In genomic region chr12:56990648-56991318, GRCh38 we compare ENCODE assay signal across 20 cellular contexts. TPM values are rescaled to one million over a fixed set of nuclear protein-coding genes. Genes with fewer than 3 reads are reported as not detected.
DNase-seq lines count a peak whose midpoint lies in the region; ATAC-seq and TF ChIP-seq lines count a peak whose summit lies in the region.
"Had no signal": no experiment of that assay in that cellular context is flagged by ENCODE, and none has a peak within 500 bp of the region (broad histone marks: within the 10 kb centered on the region; RNA-seq: fewer than 3 reads in every experiment).

No MANE protein-coding gene starts in this region.

- H4K12ac ChIP-seq in trophoblast cell (ENCODE audit: low read depth, low read length), result no peak overlapping the region

- H3K36me3 Mint-ChIP-seq in H9 (ENCODE audit: insufficient read depth in 1 of 3, low read depth in 3 of 3) (peaks cover 0 to 7% (median 6%) of the 10 kb centered on the region in 3 experiments; a peak in 5 of 7 replicates), endothelial cell (ENCODE audit: low read depth, unreplicated experiment) (peaks cover under 1% of the 10 kb centered on the region)
- H3K36me3 Mint-ChIP-seq: activated CD4-positive, alpha-beta memory T cell treated with anti-CD3 and anti-CD28 coated beads for 36 hours had no signal

- no peak overlapping the region for H2BK15ac ChIP-seq in H9 (ENCODE audit: low read depth, low read length)

- H3K4me3 Mint-ChIP-seq in H9 (no peak overlapping the region), endothelial cell (ENCODE audit: unreplicated experiment) (no peak overlapping the region)
- H3K4me3 Mint-ChIP-seq: activated CD4-positive, alpha-beta memory T cell treated with anti-CD3 and anti-CD28 coated beads for 36 hours; activated T-helper 1 cell treated with anti-CD3 and anti-CD28 coated beads, Interleukin-12 subunit alpha, Interleukin-12 subunit beta, Interleukin-2, Interleukin-4 antibody, amounts not matched to agents 30 ng/mL and 10 ng/mL and 1 ng/mL, durations not matched to agents 14 hours and 24 hours and 36 hours had no signal

- no peak overlapping the region for H2AK5ac ChIP-seq in H9 (ENCODE audit: insufficient read length, low read length)
- no peak overlapping the region for H2AK5ac ChIP-seq in trophoblast cell (ENCODE audit: low read length)

- H4K91ac ChIP-seq in H9 (ENCODE audit: insufficient read length, low read depth, low read length), result no peak overlapping the region
- no peak overlapping the region for H4K91ac ChIP-seq in trophoblast cell (ENCODE audit: low read depth, low read length)

- DNase-seq in H9 (peak; percentile 24), RPMI8226 (peak; percentile 46), endothelial cell (ENCODE audit: low spot score) (no peak), trophoblast cell (peak; percentile 19 to 69), medulla oblongata (ENCODE audit: extremely low spot score) (no peak), NCI-H128 (lab: John Stamatoyannopoulos, UW; ENCODE audit: unreplicated experiment) (no peak)
- DNase-seq: activated CD4-positive, alpha-beta memory T cell treated with anti-CD3 and anti-CD28 coated beads for 36 hours; DMS 273 treated with DMSO at 0.1 percent for 48 hours; NCI-H1930; NCI-H510A; stimulated activated CD4-positive, alpha-beta T cell treated with anti-CD3 and anti-CD28 coated beads, Interleukin-4, amount 100 ng/mL, for 1 hour had no signal

- H3K79me1 ChIP-seq in H9 (ENCODE audit: insufficient read depth, low read depth, low read length, poor library complexity, severe bottlenecking), result no peaks in the 10 kb centered on the region
- peaks cover 2% of the 10 kb centered on the region for H3K79me1 ChIP-seq in trophoblast cell (ENCODE audit: low read length)

- H2BK120ac ChIP-seq in H9 (ENCODE audit: low read depth, low read length, poor library complexity, severe bottlenecking) (no peak overlapping the region), trophoblast cell (ENCODE audit: insufficient read depth, low read length, poor library complexity) (no peak overlapping the region)

- H3T11ph ChIP-seq in H9 (ENCODE audit: low read length), result no peak overlapping the region

- no peak overlapping the region for H3K4me2 ChIP-seq in H9 (ENCODE audit: insufficient read depth, insufficient read length, low read length)
- H3K4me2 ChIP-seq in trophoblast cell (ENCODE audit: low read length), result no peak overlapping the region

- H4K20me1 ChIP-seq in H9 (ENCODE audit: control insufficient read depth, insufficient read depth, insufficient read length), result no peaks in the 10 kb centered on the region

- H3K9me3 ChIP-seq in H9 (ENCODE audit: control insufficient read depth, low read depth, low read length) (no peaks in the 10 kb centered on the region), trophoblast cell (ENCODE audit: insufficient read depth, low read depth, low read length) (peaks cover 8% of the 10 kb centered on the region)
- H3K9me3 ChIP-seq: mucosa of descending colon, testis had no signal

- H3K4me3 ChIP-seq in trophoblast cell (ENCODE audit: low read depth, low read length), result no peak overlapping the region
- H3K4me3 ChIP-seq: mucosa of descending colon, testis had no signal

- H3K27ac ChIP-seq in H9 (ENCODE audit: insufficient read length, low read depth, low read length), result no peak overlapping the region
- no peak overlapping the region for H3K27ac ChIP-seq in trophoblast cell (ENCODE audit: low read depth, low read length)
- H3K27ac ChIP-seq: testis had no signal

- H3K23ac ChIP-seq in H9 (ENCODE audit: insufficient read length, low read depth, low read length) (no peak overlapping the region), trophoblast cell (ENCODE audit: low read length) (no peak overlapping the region)

- H3K9me3 Mint-ChIP-seq in H9 (no peaks in the 10 kb centered on the region), endothelial cell (ENCODE audit: unreplicated experiment) (no peaks in the 10 kb centered on the region)
- H3K9me3 Mint-ChIP-seq: activated CD4-positive, alpha-beta memory T cell treated with anti-CD3 and anti-CD28 coated beads for 36 hours; activated T-helper 1 cell treated with anti-CD3 and anti-CD28 coated beads, Interleukin-12 subunit alpha, Interleukin-12 subunit beta, Interleukin-2, Interleukin-4 antibody, amounts not matched to agents 30 ng/mL and 10 ng/mL and 1 ng/mL, durations not matched to agents 14 hours and 24 hours and 36 hours had no signal

- no peak overlapping the region for H2BK12ac ChIP-seq in H9 (ENCODE audit: insufficient read length, low read depth, low read length)
- H2BK12ac ChIP-seq in trophoblast cell (ENCODE audit: low read length), result no peak overlapping the region

- H2AFZ ChIP-seq in H9 (ENCODE audit: low read length) (no peak overlapping the region), trophoblast cell (ENCODE audit: insufficient read depth, low read length, poor library complexity) (no peak overlapping the region)

- peaks cover 3% of the 10 kb centered on the region; the same call in 1 of the 2 replicates for H3K4me1 ChIP-seq in H9 (ENCODE audit: insufficient read depth, low read length)
- H3K4me1 ChIP-seq in trophoblast cell (ENCODE audit: control insufficient read depth in 1 of 2, insufficient read depth in 2 of 2, low read length in 2 of 2), result peaks cover 4 to 6% of the 10 kb centered on the region in 2 experiments

- H3K9ac ChIP-seq in H9 (ENCODE audit: extremely low read depth, insufficient read length, low read length) (no peak overlapping the region), trophoblast cell (ENCODE audit: low read length) (peak overlapping the region; percentile 59)

- H4K5ac ChIP-seq in H9 (ENCODE audit: insufficient read length, low read depth, low read length), result no peak overlapping the region

- no peak overlapping the region for H3K14ac ChIP-seq in H9 (ENCODE audit: insufficient read depth, low read length)
- H3K14ac ChIP-seq in trophoblast cell (ENCODE audit: low read length), result no peak overlapping the region

- TF ChIP-seq CTCF in H9 (conservative IDR thresholded peaks at IDR 0.05) (no peak), endothelial cell (IDR thresholded peaks at IDR 0.05; ENCODE audit: unreplicated experiment) (no peak)

- H3K36me3 ChIP-seq in trophoblast cell (ENCODE audit: control insufficient read depth in 1 of 2, insufficient read depth in 2 of 2, low read length in 2 of 2), result no peaks in the 10 kb centered on the region

- no peaks in the 10 kb centered on the region for H3K23me2 ChIP-seq in H9 (ENCODE audit: insufficient read length, low read depth, low read length, poor library complexity, severe bottlenecking)

- H3K27ac Mint-ChIP-seq in H9, result no peak overlapping the region
- H3K27ac Mint-ChIP-seq in endothelial cell (ENCODE audit: unreplicated experiment), result peak overlapping the region; percentile 91
- H3K27ac Mint-ChIP-seq: activated CD4-positive, alpha-beta memory T cell treated with anti-CD3 and anti-CD28 coated beads for 36 hours had no signal

- H3K4ac ChIP-seq in H9 (ENCODE audit: low read depth, low read length) (no peak overlapping the region), trophoblast cell (ENCODE audit: low read depth, low read length) (no peak overlapping the region)

- H4K8ac ChIP-seq in H9 (replicated peaks; ENCODE audit: insufficient read length, low read depth, low read length) (no peak overlapping the region), trophoblast cell (ENCODE audit: low read depth, low read length) (no peak overlapping the region)

- H3K18ac ChIP-seq in H9 (ENCODE audit: insufficient read length, low read depth, low read length) (no peak overlapping the region), trophoblast cell (ENCODE audit: low read length) (no peak overlapping the region)

- no peak overlapping the region for H2BK20ac ChIP-seq in H9 (ENCODE audit: low read depth, low read length, poor library complexity, severe bottlenecking)

- H3K4me1 Mint-ChIP-seq in H9 (peaks cover 18 to 26% of the 10 kb centered on the region in 2 experiments), endothelial cell (ENCODE audit: unreplicated experiment) (peaks cover 75% of the 10 kb centered on the region)

- H3K27me3 Mint-ChIP-seq in H9 (ENCODE audit: low read depth), result peaks cover 1% of the 10 kb centered on the region; the same call in 1 of the 2 replicates
- H3K27me3 Mint-ChIP-seq in endothelial cell (ENCODE audit: unreplicated experiment), result peaks cover 10% of the 10 kb centered on the region
- H3K27me3 Mint-ChIP-seq: activated CD4-positive, alpha-beta memory T cell treated with anti-CD3 and anti-CD28 coated beads for 36 hours had no signal

- no CpG with 5 or more reads among the region's 7 CpGs for WGBS in H9 (ENCODE audit: extremely low coverage, insufficient read length, low lambda C conversion rate)
- no CpG with 5 or more reads among the region's 7 CpGs for WGBS in trophoblast cell (ENCODE audit: extremely low coverage, insufficient coverage, insufficient read length)

- no peak for ATAC-seq in GM18858 (IDR thresholded peaks at IDR 0.05; ENCODE audit: unreplicated experiment)

- no peak overlapping the region for H2BK5ac ChIP-seq in H9 (ENCODE audit: insufficient read length, low read length)
- H2BK5ac ChIP-seq in trophoblast cell (ENCODE audit: low read depth, low read length, poor library complexity), result no peak overlapping the region

- H3K79me2 ChIP-seq in H9 (ENCODE audit: insufficient read depth, low read length) (no peaks in the 10 kb centered on the region), trophoblast cell (ENCODE audit: control insufficient read depth, insufficient read depth, low read length, poor library complexity) (no peaks in the 10 kb centered on the region)

- no peaks in the 10 kb centered on the region for H3K27me3 ChIP-seq in H9 (ENCODE audit: insufficient read depth, low read length)
- no peaks in the 10 kb centered on the region for H3K27me3 ChIP-seq in trophoblast cell (ENCODE audit: insufficient read depth, low read length)
- H3K27me3 ChIP-seq: testis had no signal

- H3K56ac ChIP-seq in H9 (ENCODE audit: insufficient read length, low read depth, low read length), result no peak overlapping the region

RNA-seq across cellular contexts. Expression of gene ZBTB39, which starts 15.6 kb away (rescaled TPM):
- total RNA-seq in H9 (2021), result 30.3 and 31.2 TPM in 2 replicates
- total RNA-seq in endothelial cell (ENCODE audit: unreplicated experiment), result 23.9 TPM
- polyA plus RNA-seq in trophoblast cell (2013), result 6.9 and 7.1 TPM in 2 replicates

RNA-seq across cellular contexts. Expression of gene TAC3, which starts 25.5 kb away (rescaled TPM):
- 4.4 and 6.2 TPM in 2 replicates for total RNA-seq in H9 (2021)
- 18.0 TPM for total RNA-seq in endothelial cell (ENCODE audit: unreplicated experiment)
- 34.7 and 36.7 TPM in 2 replicates for polyA plus RNA-seq in trophoblast cell (2013)
- total RNA-seq: activated CD4-positive, alpha-beta memory T cell treated with anti-CD3 and anti-CD28 coated beads for 36 hours; cerebellum; epithelial cell of proximal tubule; HT-29 had no signal
- polyA plus RNA-seq: BJ, keratinocyte had no signal

RNA-seq across cellular contexts. Expression of gene RDH16, which starts 33.4 kb away (rescaled TPM):
- total RNA-seq in H9 (2021), result 0.31 and 0.39 TPM in 2 replicates
- total RNA-seq in endothelial cell (ENCODE audit: unreplicated experiment), result 0.82 TPM
- polyA plus RNA-seq in trophoblast cell (2013), result 0.12 and 0.17 TPM in 2 replicates
- total RNA-seq: HT-29 had no signal

RNA-seq across cellular contexts. Expression of gene SDR9C7, which starts 56.6 kb away (rescaled TPM):
- total RNA-seq in H9 (2021) (not detected in 2 replicates), endothelial cell (ENCODE audit: unreplicated experiment) (not detected)
- 0.04 and 0.08 TPM in 2 replicates for polyA plus RNA-seq in trophoblast cell (2013)
- total RNA-seq: activated CD4-positive, alpha-beta memory T cell treated with anti-CD3 and anti-CD28 coated beads for 36 hours; activated T-helper 1 cell treated with anti-CD3 and anti-CD28 coated beads, Interleukin-12 subunit alpha, Interleukin-12 subunit beta, Interleukin-2, Interleukin-4 antibody, amounts not matched to agents 30 ng/mL and 10 ng/mL and 1 ng/mL, durations not matched to agents 14 hours and 24 hours and 36 hours; epithelial cell of proximal tubule; HT-29; mucosa of descending colon had no signal
- polyA plus RNA-seq: BJ had no signal

RNA-seq across cellular contexts. Expression of gene MYO1A, which starts 59.1 kb away (rescaled TPM):
- 0.26 TPM in 1 of 2 replicates, not detected in the other for total RNA-seq in H9 (2021)
- total RNA-seq in endothelial cell (ENCODE audit: unreplicated experiment), result 0.36 TPM
- 0.04 TPM in 1 of 2 replicates, not detected in the other for polyA plus RNA-seq in trophoblast cell (2013)
- total RNA-seq: epithelial cell of proximal tubule had no signal

Comparison
In these comparisons a context has a peak if more than half of its experiments do, and no peak if none do; other contexts are left out.
1. DNase-seq: peak in H9 (single experiment), RPMI8226 (single experiment) and trophoblast cell (2 of 2); none in endothelial cell (single experiment), medulla oblongata (single experiment) and NCI-H128 (single experiment).